Comparison of ENCODE assay signal across 1 cellular context in the genomic region with DNA sequence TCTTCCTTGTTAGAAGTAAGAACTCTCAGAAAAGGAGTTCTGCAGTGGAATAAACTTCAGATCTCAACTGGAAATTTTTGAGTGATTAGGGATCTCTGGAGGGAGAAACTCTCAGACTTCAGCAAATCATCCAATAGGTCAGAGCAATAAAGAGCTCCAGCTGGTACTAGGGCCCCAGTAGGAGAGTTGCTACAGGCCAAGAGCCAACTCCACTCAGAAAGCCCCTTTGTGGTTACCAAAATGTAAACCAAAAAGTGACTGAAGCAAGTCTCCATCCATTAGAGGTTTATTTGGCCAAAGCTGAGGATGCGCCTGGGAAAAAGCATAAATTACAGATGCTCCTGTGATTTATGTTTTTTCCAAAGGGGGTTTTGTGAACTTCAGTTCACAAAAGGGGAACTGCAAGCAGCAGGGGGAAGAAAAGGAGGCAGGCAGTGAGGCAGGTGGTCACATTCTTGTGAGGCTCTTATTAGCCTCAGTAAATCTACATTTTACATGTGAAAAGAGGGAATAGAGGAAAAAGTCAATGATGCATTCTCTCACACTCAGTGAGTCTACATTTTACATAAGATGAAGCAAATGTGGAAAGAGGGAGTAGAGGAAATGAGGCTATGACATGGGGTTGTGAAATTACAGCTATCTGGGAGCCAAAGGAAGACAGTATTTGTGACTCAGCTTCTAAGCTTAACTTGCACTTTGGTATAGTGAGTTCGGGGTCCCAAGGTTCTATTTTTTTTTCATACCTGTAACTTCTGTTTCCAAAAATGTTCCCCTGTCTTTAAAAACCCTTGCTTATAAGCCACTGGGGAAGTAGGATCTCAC.
TF ChIP-seq lines count a peak whose summit lies in the region.

No MANE protein-coding gene starts in this region.

TF ChIP-seq in SK-N-SH, 30 proteins besides CTCF, POLR2A, EP300 and RAD21 (continued from another document):
- TF ChIP-seq, protein P1, sequence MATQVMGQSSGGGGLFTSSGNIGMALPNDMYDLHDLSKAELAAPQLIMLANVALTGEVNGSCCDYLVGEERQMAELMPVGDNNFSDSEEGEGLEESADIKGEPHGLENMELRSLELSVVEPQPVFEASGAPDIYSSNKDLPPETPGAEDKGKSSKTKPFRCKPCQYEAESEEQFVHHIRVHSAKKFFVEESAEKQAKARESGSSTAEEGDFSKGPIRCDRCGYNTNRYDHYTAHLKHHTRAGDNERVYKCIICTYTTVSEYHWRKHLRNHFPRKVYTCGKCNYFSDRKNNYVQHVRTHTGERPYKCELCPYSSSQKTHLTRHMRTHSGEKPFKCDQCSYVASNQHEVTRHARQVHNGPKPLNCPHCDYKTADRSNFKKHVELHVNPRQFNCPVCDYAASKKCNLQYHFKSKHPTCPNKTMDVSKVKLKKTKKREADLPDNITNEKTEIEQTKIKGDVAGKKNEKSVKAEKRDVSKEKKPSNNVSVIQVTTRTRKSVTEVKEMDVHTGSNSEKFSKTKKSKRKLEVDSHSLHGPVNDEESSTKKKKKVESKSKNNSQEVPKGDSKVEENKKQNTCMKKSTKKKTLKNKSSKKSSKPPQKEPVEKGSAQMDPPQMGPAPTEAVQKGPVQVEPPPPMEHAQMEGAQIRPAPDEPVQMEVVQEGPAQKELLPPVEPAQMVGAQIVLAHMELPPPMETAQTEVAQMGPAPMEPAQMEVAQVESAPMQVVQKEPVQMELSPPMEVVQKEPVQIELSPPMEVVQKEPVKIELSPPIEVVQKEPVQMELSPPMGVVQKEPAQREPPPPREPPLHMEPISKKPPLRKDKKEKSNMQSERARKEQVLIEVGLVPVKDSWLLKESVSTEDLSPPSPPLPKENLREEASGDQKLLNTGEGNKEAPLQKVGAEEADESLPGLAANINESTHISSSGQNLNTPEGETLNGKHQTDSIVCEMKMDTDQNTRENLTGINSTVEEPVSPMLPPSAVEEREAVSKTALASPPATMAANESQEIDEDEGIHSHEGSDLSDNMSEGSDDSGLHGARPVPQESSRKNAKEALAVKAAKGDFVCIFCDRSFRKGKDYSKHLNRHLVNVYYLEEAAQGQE (IDR thresholded peaks at IDR 0.05; ENCODE audit: low read depth, low read length), result no peak
- TF ChIP-seq GATA2 (CRISPR knock-in tag; IDR thresholded peaks at IDR 0.05), result no peak
- TF ChIP-seq NRF1 (IDR thresholded peaks at IDR 0.05; ENCODE audit: low read depth, low read length), result no peak
- TF ChIP-seq TCF12 (IDR thresholded peaks at IDR 0.05), result no peak
- TF ChIP-seq GABPA (IDR thresholded peaks at IDR 0.05; ENCODE audit: low read depth), result no peak
- TF ChIP-seq, protein P2, sequence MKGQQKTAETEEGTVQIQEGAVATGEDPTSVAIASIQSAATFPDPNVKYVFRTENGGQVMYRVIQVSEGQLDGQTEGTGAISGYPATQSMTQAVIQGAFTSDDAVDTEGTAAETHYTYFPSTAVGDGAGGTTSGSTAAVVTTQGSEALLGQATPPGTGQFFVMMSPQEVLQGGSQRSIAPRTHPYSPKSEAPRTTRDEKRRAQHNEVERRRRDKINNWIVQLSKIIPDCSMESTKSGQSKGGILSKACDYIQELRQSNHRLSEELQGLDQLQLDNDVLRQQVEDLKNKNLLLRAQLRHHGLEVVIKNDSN (IDR thresholded peaks at IDR 0.05; ENCODE audit: borderline replicate concordance, low read depth), result no peak
- no peak for TF ChIP-seq RXRA (IDR thresholded peaks at IDR 0.05; ENCODE audit: borderline replicate concordance, low read depth)
- TF ChIP-seq FOXM1 (IDR thresholded peaks at IDR 0.05; ENCODE audit: low read depth), result no peak
- no peak for TF ChIP-seq NFIC (IDR thresholded peaks at IDR 0.05; ENCODE audit: borderline replicate concordance)
- TF ChIP-seq, protein P3, sequence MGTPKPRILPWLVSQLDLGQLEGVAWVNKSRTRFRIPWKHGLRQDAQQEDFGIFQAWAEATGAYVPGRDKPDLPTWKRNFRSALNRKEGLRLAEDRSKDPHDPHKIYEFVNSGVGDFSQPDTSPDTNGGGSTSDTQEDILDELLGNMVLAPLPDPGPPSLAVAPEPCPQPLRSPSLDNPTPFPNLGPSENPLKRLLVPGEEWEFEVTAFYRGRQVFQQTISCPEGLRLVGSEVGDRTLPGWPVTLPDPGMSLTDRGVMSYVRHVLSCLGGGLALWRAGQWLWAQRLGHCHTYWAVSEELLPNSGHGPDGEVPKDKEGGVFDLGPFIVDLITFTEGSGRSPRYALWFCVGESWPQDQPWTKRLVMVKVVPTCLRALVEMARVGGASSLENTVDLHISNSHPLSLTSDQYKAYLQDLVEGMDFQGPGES (IDR thresholded peaks at IDR 0.05; ENCODE audit: low read depth, low read length), result no peak
- TF ChIP-seq, protein P4, sequence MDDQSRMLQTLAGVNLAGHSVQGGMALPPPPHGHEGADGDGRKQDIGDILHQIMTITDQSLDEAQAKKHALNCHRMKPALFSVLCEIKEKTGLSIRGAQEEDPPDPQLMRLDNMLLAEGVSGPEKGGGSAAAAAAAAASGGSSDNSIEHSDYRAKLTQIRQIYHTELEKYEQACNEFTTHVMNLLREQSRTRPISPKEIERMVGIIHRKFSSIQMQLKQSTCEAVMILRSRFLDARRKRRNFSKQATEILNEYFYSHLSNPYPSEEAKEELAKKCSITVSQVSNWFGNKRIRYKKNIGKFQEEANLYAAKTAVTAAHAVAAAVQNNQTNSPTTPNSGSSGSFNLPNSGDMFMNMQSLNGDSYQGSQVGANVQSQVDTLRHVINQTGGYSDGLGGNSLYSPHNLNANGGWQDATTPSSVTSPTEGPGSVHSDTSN (IDR thresholded peaks at IDR 0.05), result no peak
- no peak for TF ChIP-seq FOSL2 (IDR thresholded peaks at IDR 0.05; ENCODE audit: borderline replicate concordance, low read depth)
- no peak for TF ChIP-seq TEAD4 (IDR thresholded peaks at IDR 0.05; ENCODE audit: borderline replicate concordance, insufficient read depth)
- no peak for TF ChIP-seq ELF1 (IDR thresholded peaks at IDR 0.05)
- TF ChIP-seq JUND (IDR thresholded peaks at IDR 0.05), result no peak
- TF ChIP-seq YY1 (IDR thresholded peaks at IDR 0.05; ENCODE audit: low read depth), result no peak
